15 cellular contexts compared by ENCODE assay signal in the genomic region with DNA sequence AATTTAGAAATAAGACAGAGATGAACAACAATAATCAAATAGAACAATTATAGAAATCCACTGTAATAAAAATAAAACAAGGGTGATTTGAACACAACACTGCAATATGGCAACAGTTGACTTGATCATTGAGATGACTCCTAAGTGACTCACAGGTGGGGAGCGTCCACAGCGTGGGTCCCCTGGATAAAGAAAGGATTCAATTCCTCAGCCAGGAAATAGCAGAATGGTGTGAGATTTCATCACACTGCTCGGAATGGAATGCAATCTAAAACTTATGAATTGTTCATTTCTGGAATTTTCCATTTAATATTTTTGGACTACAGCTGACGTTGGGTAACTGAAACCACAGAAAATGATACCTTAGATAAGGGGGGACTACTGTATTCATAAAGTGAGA.
A peak's percentile ranks its signal among the peaks of the same experiment; 100 is the strongest.
DNase-seq lines count a peak whose midpoint lies in the region; TF ChIP-seq lines count a peak whose summit lies in the region.
"Had no signal": no experiment of that assay in that cellular context is flagged by ENCODE, and none has a peak within 500 bp of the region (broad histone marks: within the 10 kb centered on the region; RNA-seq: fewer than 3 reads in every experiment).

No MANE protein-coding gene starts in this region.

- no peak for TF ChIP-seq CTCF in AG09309 (IDR thresholded peaks at IDR 0.05; ENCODE audit: control insufficient read depth, insufficient read depth, low read depth, low read length, missing control alignments)
- TF ChIP-seq CTCF in cardiac fibroblast (IDR thresholded peaks at IDR 0.05; ENCODE audit: low read depth, low read length) = no peak
- no peak for TF ChIP-seq CTCF in kidney epithelial cell (IDR thresholded peaks at IDR 0.05; ENCODE audit: insufficient read depth, low read length, poor library complexity, severe bottlenecking)

- H3K4me3 ChIP-seq in AG09309 (ENCODE audit: control insufficient read depth, low read depth, low read length) (no peak overlapping the region), cardiac fibroblast (replicated peaks in 1 of 2; ENCODE audit: low read depth in 2 of 2, low read length in 2 of 2) (no peak overlapping the region), kidney epithelial cell (ENCODE audit: low read depth, low read length) (no peak overlapping the region)
- H3K4me3 ChIP-seq: adrenal gland, esophagus squamous epithelium, skin epidermis had no signal

- DNase-seq in AG09309 (ENCODE audit: low read depth) (peak; percentile 79), HT1080 (ENCODE audit: low read depth) (peak; percentile 91), cardiac fibroblast (ENCODE audit: low read depth in 2 of 2) (peak; percentile 69 to 96), kidney epithelial cell (ENCODE audit: low read depth) (peak; percentile 41), DMS 273 (lab: John Stamatoyannopoulos, UW; ENCODE audit: unreplicated experiment) (no peak), OCI-M1 (lab: John Stamatoyannopoulos, UW) (no peak), LoVo (ENCODE audit: low spot score) (no peak), germinal center (ENCODE audit: low spot score) (no peak)
- DNase-seq: activated CD4-positive, alpha-beta T cell treated with anti-CD3 and anti-CD28 coated beads, Interleukin-2, amount 50 U/mL, for 1 hour; activated T-cell treated with anti-CD3 and anti-CD28 coated beads, Interleukin-2, amount 50 U/mL, for 4 hours; adrenal gland; dermis blood vessel endothelial cell; esophagus squamous epithelium had no signal

- no peaks in the 10 kb centered on the region for H3K27me3 ChIP-seq in kidney epithelial cell (ENCODE audit: control insufficient read depth, insufficient read depth, low read length)
- H3K27me3 ChIP-seq: adrenal gland, esophagus squamous epithelium, neutrophil had no signal

- no peaks in the 10 kb centered on the region for H3K36me3 ChIP-seq in kidney epithelial cell (ENCODE audit: control insufficient read depth, insufficient read depth, low read length)
- H3K36me3 ChIP-seq: adrenal gland, esophagus squamous epithelium, neutrophil had no signal

Comparison
In these comparisons a context has a peak if more than half of its experiments do, and no peak if none do; other contexts are left out.
1. DNase-seq: peak in AG09309 (single experiment), HT1080 (single experiment), cardiac fibroblast (2 of 2) and kidney epithelial cell (single experiment); none in DMS 273 (single experiment), OCI-M1 (single experiment), LoVo (single experiment) and germinal center (single experiment).